17 cellular contexts compared by ENCODE assay signal in the genomic region with DNA sequence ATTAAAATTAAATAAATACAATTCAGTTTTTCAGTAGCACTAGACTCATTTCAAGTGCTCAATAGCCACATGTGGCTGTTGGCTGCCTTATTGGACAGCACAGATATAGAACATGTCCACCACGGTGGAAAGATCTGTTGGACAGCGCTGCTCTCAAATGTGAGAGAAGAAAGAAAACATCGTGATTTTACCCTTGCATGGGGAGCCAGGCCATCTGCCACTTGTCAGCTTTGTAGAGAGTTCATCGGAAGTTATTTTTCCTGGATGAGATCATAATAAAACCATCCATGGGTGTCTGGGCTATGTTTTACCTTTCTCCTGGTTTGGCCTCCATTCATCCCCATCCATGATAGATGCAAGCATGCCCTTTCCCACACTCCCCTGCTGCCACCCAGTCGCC.
"Had no signal": no experiment of that assay in that cellular context is flagged by ENCODE, and none has a peak within 500 bp of the region (broad histone marks: within the 10 kb centered on the region; RNA-seq: fewer than 3 reads in every experiment).

No MANE protein-coding gene starts in this region.

- H3K27ac ChIP-seq: heart left ventricle, pancreas had no signal

- H3K36me3 ChIP-seq: heart left ventricle, pancreas had no signal

- H3K9me3 ChIP-seq: heart left ventricle, pancreas had no signal

- H3K27ac Mint-ChIP-seq: naive B cell, nephron, progenitor cell of endocrine pancreas had no signal

- H3K4me3 ChIP-seq: heart left ventricle, pancreas had no signal

- H3K36me3 Mint-ChIP-seq: naive B cell had no signal

- H3K4me3 Mint-ChIP-seq: nephron had no signal

- H3K27me3 ChIP-seq: heart left ventricle, pancreas had no signal

- DNase-seq: effector memory CD4-positive, alpha-beta T cell; heart left ventricle; hippocampal formation; left colon; mesendoderm; naive B cell; occipital lobe; pancreas; right cardiac atrium; small intestine; stimulated activated CD4-positive, alpha-beta T cell treated with anti-CD3 and anti-CD28 coated beads, Interleukin-12 subunit alpha, Interleukin-12 subunit beta, amount 100 ng/mL, for 4 hours; stimulated activated CD4-positive, alpha-beta T cell treated with anti-CD3 and anti-CD28 coated beads, Interleukin-2, amount 100 ng/mL, for 48 hours; stimulated activated naive CD4-positive, alpha-beta T cell treated with Interleukin-2 at 50 U/mL for 16 hours; trophoblast cell had no signal

- H3K4me1 ChIP-seq: pancreas had no signal

- H3K9me3 Mint-ChIP-seq: naive B cell, nephron had no signal

- ATAC-seq: esophagus mucosa, heart left ventricle, left colon, pancreas, right cardiac atrium had no signal
